Comparison of ENCODE assay signal across 11 cellular contexts in genomic region chr2:54635554-54636152, GRCh38.
A peak's percentile ranks its signal among the peaks of the same experiment; 100 is the strongest.
DNase-seq lines count a peak whose midpoint lies in the region; ATAC-seq and TF ChIP-seq lines count a peak whose summit lies in the region.
"Had no signal": no experiment of that assay in that cellular context is flagged by ENCODE, and none has a peak within 500 bp of the region (broad histone marks: within the 10 kb centered on the region; RNA-seq: fewer than 3 reads in every experiment).

No MANE protein-coding gene starts in this region.

- intact Hi-C loops in heart right ventricle (cut with DNase I) (loop anchor here in 7 of 10 donors (5.0 to 10.0 kb wide), 7 partner anchors 37 to 431 kb away; no protein-coding TSS in a partner anchor), sciatic nerve (cut with DNase I) (no loop called here)
- intact Hi-C loops in activated T-helper 2 cell treated with anti-CD3 and anti-CD28 coated beads, Interferon-gamma antibody, Interleukin-2, Interleukin-4, amounts not matched to agents 10 μg/mL and 5 μg/mL and 100 μg/mL, durations not matched to agents 14 hours and 24 hours and 36 hours (cut with micrococcal nuclease) = no loop called here

- peak in 4 of 8 donors; percentile 10 to 18 (median 14) for ATAC-seq in heart right ventricle
- no peak for ATAC-seq in HG03354 (IDR thresholded peaks at IDR 0.05; ENCODE audit: poor library complexity, severe bottlenecking, unreplicated experiment)
- no peak for ATAC-seq in sciatic nerve

- TF ChIP-seq CTCF in WERI-Rb-1 (IDR thresholded peaks at IDR 0.05; ENCODE audit: low read depth, low read length) (no peak), heart right ventricle (IDR thresholded peaks at IDR 0.05) (no peak)

- H3K36me3 ChIP-seq in WERI-Rb-1 = peaks cover 90% of the 10 kb centered on the region
- peaks cover 0 to 97% (median 54%) of the 10 kb centered on the region in 9 donors for H3K36me3 ChIP-seq in heart right ventricle
- peaks cover 25 to 54% (median 37%) of the 10 kb centered on the region in 3 donors for H3K36me3 ChIP-seq in skeletal muscle tissue (ENCODE audit: control insufficient read depth in 3 of 3, insufficient read depth in 3 of 3, low read length in 3 of 3)

- H3K4me1 ChIP-seq in heart right ventricle (peaks cover 59 to 100% (median 97%) of the 10 kb centered on the region in 9 donors), skeletal muscle tissue (ENCODE audit: control insufficient read depth in 3 of 3, insufficient read depth in 3 of 3, low read length in 3 of 3) (peaks cover 24 to 52% (median 42%) of the 10 kb centered on the region in 3 donors)

- no peaks in the 10 kb centered on the region for H3K9me3 ChIP-seq in WERI-Rb-1 (ENCODE audit: severe bottlenecking)
- no peaks in the 10 kb centered on the region for H3K9me3 ChIP-seq in heart right ventricle
- no peaks in the 10 kb centered on the region for H3K9me3 ChIP-seq in skeletal muscle tissue (ENCODE audit: control insufficient read depth in 3 of 3, low read length in 3 of 3)

- H3K27ac ChIP-seq in WERI-Rb-1 (peak overlapping the region; percentile 53; the same call in 1 of the 2 replicates), heart right ventricle (peak overlapping the region; percentile 62 to 95 (median 88)), skeletal muscle tissue (ENCODE audit: low read depth, low read length) (peak overlapping the region; percentile 70)

- DNase-seq in ELR (ENCODE audit: low read depth) = peak; percentile 26
- no peak for DNase-seq in WERI-Rb-1
- no peak for DNase-seq in heart right ventricle
- no peak for DNase-seq in sciatic nerve (ENCODE audit: low spot score)
- DNase-seq in activated gamma-delta T cell treated with Interleukin-2 at 50 U/mL for 16 hours = no peak
- no peak for DNase-seq in activated T-helper 2 cell treated with anti-CD3 and anti-CD28 coated beads, Interferon-gamma antibody, Interleukin-2, Interleukin-4, amounts not matched to agents 10 μg/mL and 5 μg/mL and 100 μg/mL, durations not matched to agents 14 hours and 24 hours and 36 hours (ENCODE audit: low spot score)
- DNase-seq: activated T-cell treated with anti-CD3 and anti-CD28 coated beads for 4 hours; H7; stimulated activated CD4-positive, alpha-beta T cell treated with anti-CD3 and anti-CD28 coated beads, Interleukin-4, amount 100 ng/mL, for 1 hour had no signal

- no peak overlapping the region for H3K9ac ChIP-seq in skeletal muscle tissue (ENCODE audit: low read depth in 1 of 3, low read length in 3 of 3)

- peaks cover 71% of the 10 kb centered on the region for H3K36me3 Mint-ChIP-seq in activated T-helper 2 cell treated with anti-CD3 and anti-CD28 coated beads, Interferon-gamma antibody, Interleukin-2, Interleukin-4, amounts not matched to agents 10 μg/mL and 5 μg/mL and 100 μg/mL, durations not matched to agents 14 hours and 24 hours and 36 hours (ENCODE audit: low read depth)

- no peak overlapping the region for H3K4me3 Mint-ChIP-seq in activated T-helper 2 cell treated with anti-CD3 and anti-CD28 coated beads, Interferon-gamma antibody, Interleukin-2, Interleukin-4, amounts not matched to agents 10 μg/mL and 5 μg/mL and 100 μg/mL, durations not matched to agents 14 hours and 24 hours and 36 hours (ENCODE audit: low read depth)

- no peaks in the 10 kb centered on the region for H3K9me3 Mint-ChIP-seq in activated T-helper 2 cell treated with anti-CD3 and anti-CD28 coated beads, Interferon-gamma antibody, Interleukin-2, Interleukin-4, amounts not matched to agents 10 μg/mL and 5 μg/mL and 100 μg/mL, durations not matched to agents 14 hours and 24 hours and 36 hours

- H3K4me3 ChIP-seq in WERI-Rb-1 (ENCODE audit: low read depth, low read length) (no peak overlapping the region), heart right ventricle (peak overlapping the region in 4 of 10 donors; percentile 2 to 32 (median 12)), skeletal muscle tissue (ENCODE audit: low read length in 3 of 3) (peak overlapping the region in 1 of 3 donors; percentile 39)

- no peaks in the 10 kb centered on the region for H3K27me3 Mint-ChIP-seq in activated T-helper 2 cell treated with anti-CD3 and anti-CD28 coated beads, Interferon-gamma antibody, Interleukin-2, Interleukin-4, amounts not matched to agents 10 μg/mL and 5 μg/mL and 100 μg/mL, durations not matched to agents 14 hours and 24 hours and 36 hours (ENCODE audit: low read depth)

- WGBS in heart right ventricle, 2 donors = 9 to 15% methylated on average over 3 of the region's 3 CpGs

- H3K27me3 ChIP-seq in WERI-Rb-1 (ENCODE audit: insufficient read depth, low read depth, severe bottlenecking) (no peaks in the 10 kb centered on the region), heart right ventricle (no peaks in the 10 kb centered on the region), skeletal muscle tissue (ENCODE audit: control insufficient read depth in 3 of 3, insufficient read depth in 3 of 3, low read length in 3 of 3) (no peaks in the 10 kb centered on the region)

- H3K27ac Mint-ChIP-seq in activated T-helper 2 cell treated with anti-CD3 and anti-CD28 coated beads, Interferon-gamma antibody, Interleukin-2, Interleukin-4, amounts not matched to agents 10 μg/mL and 5 μg/mL and 100 μg/mL, durations not matched to agents 14 hours and 24 hours and 36 hours = no peak overlapping the region

- peaks cover 19% of the 10 kb centered on the region for H3K4me1 Mint-ChIP-seq in activated T-helper 2 cell treated with anti-CD3 and anti-CD28 coated beads, Interferon-gamma antibody, Interleukin-2, Interleukin-4, amounts not matched to agents 10 μg/mL and 5 μg/mL and 100 μg/mL, durations not matched to agents 14 hours and 24 hours and 36 hours (ENCODE audit: low read depth)

Comparison
In these comparisons a context has a peak if more than half of its experiments do, and no peak if none do; other contexts are left out.
1. intact Hi-C loops: an anchor here in heart right ventricle (5.0 to 10.0 kb wide); none called in sciatic nerve and activated T-helper 2 cell treated with anti-CD3 and anti-CD28 coated beads, Interferon-gamma antibody, Interleukin-2, Interleukin-4, amounts not matched to agents 10 μg/mL and 5 μg/mL and 100 μg/mL, durations not matched to agents 14 hours and 24 hours and 36 hours.